Comparison of ENCODE assay signal across 1 cellular context in genomic region chr6:169725270-169726048, GRCh38.
TF ChIP-seq lines count a peak whose summit lies in the region.

No MANE protein-coding gene starts in this region.

TF ChIP-seq in HepG2, 621 proteins besides CTCF, POLR2A, EP300 and RAD21 (continued from another document and continues in another):
- TF ChIP-seq ZBTB46 (CRISPR knock-in tag; IDR thresholded peaks at IDR 0.05; ENCODE audit: borderline replicate concordance): no peak
- TF ChIP-seq ZNF276 (CRISPR knock-in tag; IDR thresholded peaks at IDR 0.05; ENCODE audit: low read depth): no peak; the same call in 1 of the 2 replicates
- TF ChIP-seq ZFP91 (CRISPR knock-in tag; IDR thresholded peaks at IDR 0.05; ENCODE audit: borderline replicate concordance): peak; percentile 65; the same call in 1 of the 2 replicates
- TF ChIP-seq ZNF646 (CRISPR knock-in tag; IDR thresholded peaks at IDR 0.05): peak; percentile 99
- TF ChIP-seq ARID5B (CRISPR knock-in tag; IDR thresholded peaks at IDR 0.05): peak; percentile 94
- TF ChIP-seq ZFAT (CRISPR knock-in tag; conservative IDR thresholded peaks at IDR 0.05): 0 out of 2 replicates have a peak, but pooled peaks have one; percentile 19
- 0 out of 2 replicates have a peak, but pooled peaks have one; percentile 1 for TF ChIP-seq TAF1 (CRISPR knock-in tag; IDR thresholded peaks at IDR 0.05)
- peak; percentile 83 for TF ChIP-seq CREM (IDR thresholded peaks at IDR 0.05)
- TF ChIP-seq CREM (CRISPR knock-in tag; IDR thresholded peaks at IDR 0.05): no peak
- 0 out of 2 replicates have a peak, but pooled peaks have one; percentile 34 for TF ChIP-seq HINFP (CRISPR knock-in tag; IDR thresholded peaks at IDR 0.05; ENCODE audit: low read depth)
- no peak for TF ChIP-seq ZNF260 (CRISPR knock-in tag; IDR thresholded peaks at IDR 0.05; ENCODE audit: borderline replicate concordance, low read depth)
- TF ChIP-seq CCAR2 (optimal IDR thresholded peaks at IDR 0.05; ENCODE audit: low read depth, low read length): no peak
- TF ChIP-seq JARID2 (CRISPR knock-in tag; IDR thresholded peaks at IDR 0.05; ENCODE audit: insufficient replicate concordance): no peak
- no peak for TF ChIP-seq ZFP36 (IDR thresholded peaks at IDR 0.05; ENCODE audit: borderline replicate concordance, low read depth, low read length, partially characterized antibody)
- TF ChIP-seq ZFP41 (CRISPR knock-in tag; IDR thresholded peaks at IDR 0.05; ENCODE audit: borderline replicate concordance): no peak
- TF ChIP-seq KLF9 (CRISPR knock-in tag; IDR thresholded peaks at IDR 0.05; ENCODE audit: low read depth): no peak; the same call in 1 of the 2 replicates
- TF ChIP-seq RORA (CRISPR knock-in tag; IDR thresholded peaks at IDR 0.05): no peak; the same call in 1 of the 2 replicates
- TF ChIP-seq NFE2L2 (IDR thresholded peaks at IDR 0.05; ENCODE audit: low read length): no peak; the same call in 1 of the 2 replicates
- TF ChIP-seq YY1 (IDR thresholded peaks at IDR 0.05; ENCODE audit: insufficient read depth, insufficient replicate concordance, low read depth, low read length): no peak
- TF ChIP-seq ISX (CRISPR knock-in tag; conservative IDR thresholded peaks at IDR 0.05): no peak; the same call in 1 of the 2 replicates
- peak; percentile 60; the same call in 1 of the 2 replicates for TF ChIP-seq HOXA5 (CRISPR knock-in tag; IDR thresholded peaks at IDR 0.05)
- no peak for TF ChIP-seq ZKSCAN5 (CRISPR knock-in tag; IDR thresholded peaks at IDR 0.05)
- TF ChIP-seq CSRNP1 (CRISPR knock-in tag; IDR thresholded peaks at IDR 0.05): 0 out of 2 replicates have a peak, but pooled peaks have one; percentile 5
- no peak for TF ChIP-seq RBFOX2 (IDR thresholded peaks at IDR 0.05; ENCODE audit: low read depth, low read length)
- peak; percentile 78 for TF ChIP-seq ZBTB25 (CRISPR knock-in tag; IDR thresholded peaks at IDR 0.05)
- TF ChIP-seq ZNF687 (CRISPR knock-in tag; IDR thresholded peaks at IDR 0.05): peak; percentile 81
- peak; percentile 73; the same call in 1 of the 2 replicates for TF ChIP-seq ZNF264 (CRISPR knock-in tag; IDR thresholded peaks at IDR 0.05)
- no peak for TF ChIP-seq AHR (CRISPR knock-in tag; IDR thresholded peaks at IDR 0.05)
